ENCODE assay signal across 9 cellular contexts in the genomic region with DNA sequence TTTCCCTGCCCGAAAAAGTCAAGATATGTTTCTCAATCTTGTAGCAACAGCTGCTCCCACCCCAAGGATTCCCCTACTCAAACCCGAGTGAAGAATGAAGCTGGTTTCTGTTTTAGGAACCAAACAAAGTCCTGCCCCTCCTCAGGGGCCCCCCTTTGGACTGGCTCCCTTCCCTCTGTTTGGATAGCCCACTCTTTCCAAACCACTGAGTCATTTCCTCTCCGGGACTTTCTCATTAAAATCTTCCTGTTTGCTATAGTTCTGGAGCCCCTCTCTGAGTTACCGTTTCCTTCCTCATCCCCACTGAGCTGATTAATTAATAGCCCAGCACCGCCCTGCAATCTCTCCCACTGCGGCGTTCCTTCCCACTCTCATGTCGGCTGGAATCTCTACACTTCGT.
DNase-seq lines count a peak whose midpoint lies in the region; ATAC-seq, FAIRE-seq and TF ChIP-seq lines count a peak whose summit lies in the region.
"Had no signal": no experiment of that assay in that cellular context is flagged by ENCODE, and none has a peak within 500 bp of the region (broad histone marks: within the 10 kb centered on the region; RNA-seq: fewer than 3 reads in every experiment).

No MANE protein-coding gene starts in this region.

- H3K36me3 ChIP-seq in GM23338 (ENCODE audit: insufficient read depth) (no peaks in the 10 kb centered on the region), small intestine (ENCODE audit: control insufficient read depth in 2 of 2, insufficient read depth in 2 of 2, low read length in 2 of 2) (no peaks in the 10 kb centered on the region)

- H3K79me2 ChIP-seq in GM23338 (replicated peaks; ENCODE audit: insufficient read depth): no peaks in the 10 kb centered on the region

- 5 to 10% (median 5%) methylated on average over 9 of the region's 9 CpGs for WGBS in small intestine, 3 donors

- no peaks in the 10 kb centered on the region for H3K9me3 ChIP-seq in small intestine (ENCODE audit: control insufficient read depth, low read depth)

- H3K4me3 ChIP-seq in GM23338: no peak overlapping the region
- peak overlapping the region; percentile 43 for H3K4me3 ChIP-seq in WI38 (ENCODE audit: low read depth, low read length)
- no peak overlapping the region for H3K4me3 ChIP-seq in small intestine (ENCODE audit: low read depth in 1 of 2, low read length in 2 of 2)

- H3K9me3 Mint-ChIP-seq in GM23338: no peaks in the 10 kb centered on the region

- peaks cover 37% of the 10 kb centered on the region for H3K4me1 Mint-ChIP-seq in GM23338

- H3K27me3 Mint-ChIP-seq in GM23338 (ENCODE audit: insufficient read depth, low read depth, poor library complexity): peaks cover 9% of the 10 kb centered on the region

- H3K36me3 Mint-ChIP-seq in GM23338 (ENCODE audit: low read depth): no peaks in the 10 kb centered on the region

- H3K4me2 ChIP-seq in GM23338: no peak overlapping the region

- H4K20me1 ChIP-seq in GM23338 (replicated peaks; ENCODE audit: insufficient read depth): no peaks in the 10 kb centered on the region

- H3K27ac ChIP-seq in GM23338 (ENCODE audit: low read depth) (no peak overlapping the region), small intestine (ENCODE audit: low read depth in 1 of 2, low read length in 1 of 2) (peak overlapping the region in 1 of 2 donors; percentile 82)

- no peak overlapping the region for H3K27ac Mint-ChIP-seq in GM23338

- no peak for DNase-seq in GM23338 (ENCODE audit: low spot score)
- DNase-seq in left ventricle myocardium superior: peak; percentile 42
- DNase-seq in small intestine: peak; percentile 31
- no peak for DNase-seq in activated gamma-delta T cell (lab: John Stamatoyannopoulos, UW)
- DNase-seq in NCI-H1092 (lab: John Stamatoyannopoulos, UW): no peak
- no peak for DNase-seq in globus pallidus (ENCODE audit: low spot score)

- peak overlapping the region; percentile 84 for H2AFZ ChIP-seq in GM23338

- no peak for FAIRE-seq in small intestine (lab: Jason Lieb, UNC)
- FAIRE-seq: islet of Langerhans had no signal

- H3K9me2 ChIP-seq in GM23338 (ENCODE audit: insufficient read depth): no peaks in the 10 kb centered on the region

- intact Hi-C loops in left ventricle myocardium superior (cut with micrococcal nuclease): no loop called here

- no peaks in the 10 kb centered on the region for H3K27me3 ChIP-seq in GM23338 (ENCODE audit: insufficient read depth)
- no peaks in the 10 kb centered on the region for H3K27me3 ChIP-seq in small intestine (ENCODE audit: control insufficient read depth in 2 of 2, insufficient read depth in 2 of 2, low read length in 2 of 2)

- no peak for ATAC-seq in GM23338
- peak; percentile 74 for ATAC-seq in left ventricle myocardium superior
- ATAC-seq in GM18517 (IDR thresholded peaks at IDR 0.05; ENCODE audit: unreplicated experiment): no peak

- peaks cover 11% of the 10 kb centered on the region; the same call in 1 of the 2 replicates for H3K4me1 ChIP-seq in GM23338 (ENCODE audit: insufficient read depth)
- peaks cover 0 to 16% of the 10 kb centered on the region in 2 donors for H3K4me1 ChIP-seq in small intestine (ENCODE audit: control insufficient read depth in 2 of 2, insufficient read depth in 1 of 2, low read depth in 1 of 2, low read length in 1 of 2)

- no peak overlapping the region for H3K4me3 Mint-ChIP-seq in GM23338

- H3F3A ChIP-seq in GM23338 (replicated peaks; ENCODE audit: low read depth): no peaks in the 10 kb centered on the region

- no peak for TF ChIP-seq CTCF in GM23338 (conservative IDR thresholded peaks at IDR 0.05; ENCODE audit: low read depth in 2 of 2)
- TF ChIP-seq CTCF in WI38 (IDR thresholded peaks at IDR 0.05; ENCODE audit: low read depth, low read length): no peak

TF ChIP-seq in GM23338, 12 proteins besides CTCF, POLR2A, EP300 and RAD21:
- TF ChIP-seq ZNF114 (CRISPR knock-in tag; IDR thresholded peaks at IDR 0.05) (no peak), CREB1 (CRISPR knock-in tag; IDR thresholded peaks at IDR 0.05; ENCODE audit: low read depth) (no peak), JUNB (IDR thresholded peaks at IDR 0.05; ENCODE audit: unreplicated experiment) (no peak), STAT1 (IDR thresholded peaks at IDR 0.05; ENCODE audit: unreplicated experiment) (no peak), EZH2 (IDR thresholded peaks at IDR 0.05; ENCODE audit: low read depth, unreplicated experiment) (no peak), NANOG (IDR thresholded peaks at IDR 0.05; ENCODE audit: borderline replicate concordance) (no peak)

Comparison
In these comparisons a context has a peak if more than half of its experiments do, and no peak if none do; other contexts are left out.
1. DNase-seq: peak in left ventricle myocardium superior (single experiment) and small intestine (single experiment); none in GM23338 (single experiment), activated gamma-delta T cell (single experiment), NCI-H1092 (single experiment) and globus pallidus (single experiment).